In genomic region chr18:48935433-48935774, GRCh38 we compare ENCODE assay signal across 11 cellular contexts. TPM values are rescaled to one million over a fixed set of nuclear protein-coding genes. Genes with fewer than 3 reads are reported as not detected.
A peak's percentile ranks its signal among the peaks of the same experiment; 100 is the strongest.
DNase-seq lines count a peak whose midpoint lies in the region; ATAC-seq and TF ChIP-seq lines count a peak whose summit lies in the region.
"Had no signal": no experiment of that assay in that cellular context is flagged by ENCODE, and none has a peak within 500 bp of the region (broad histone marks: within the 10 kb centered on the region; RNA-seq: fewer than 3 reads in every experiment).

No MANE protein-coding gene starts in this region.

- peak overlapping the region; percentile 93 for H3K27ac Mint-ChIP-seq in activated T-cell treated with anti-CD3 and anti-CD28 coated beads, Interleukin-2, amount 50 U/mL, for 24 hours
- H3K27ac Mint-ChIP-seq in activated naive CD8-positive, alpha-beta T cell treated with anti-CD3 and anti-CD28 coated beads, Interleukin-2, amount 50 U/mL, for 24 hours = peak overlapping the region; percentile 87
- H3K27ac Mint-ChIP-seq in memory B cell = peak overlapping the region; percentile 89
- H3K27ac Mint-ChIP-seq: neural progenitor cell had no signal

- no peaks in the 10 kb centered on the region for H3K9me3 Mint-ChIP-seq in activated T-cell treated with anti-CD3 and anti-CD28 coated beads, Interleukin-2, amount 50 U/mL, for 24 hours
- H3K9me3 Mint-ChIP-seq in activated naive CD8-positive, alpha-beta T cell treated with anti-CD3 and anti-CD28 coated beads, Interleukin-2, amount 50 U/mL, for 24 hours = no peaks in the 10 kb centered on the region
- H3K9me3 Mint-ChIP-seq in memory B cell = no peaks in the 10 kb centered on the region
- H3K9me3 Mint-ChIP-seq: neural progenitor cell had no signal

- 81 to 91% methylated on average over 5 to 9 of the region's 9 CpGs for WGBS in thyroid gland, 2 donors

- no peak for TF ChIP-seq POLR2A in thyroid gland (IDR thresholded peaks at IDR 0.05)

- H3K4me3 Mint-ChIP-seq in activated T-cell treated with anti-CD3 and anti-CD28 coated beads, Interleukin-2, amount 50 U/mL, for 24 hours = no peak overlapping the region
- H3K4me3 Mint-ChIP-seq in activated naive CD8-positive, alpha-beta T cell treated with anti-CD3 and anti-CD28 coated beads, Interleukin-2, amount 50 U/mL, for 24 hours = peak overlapping the region; percentile 43
- peak overlapping the region; percentile 72 for H3K4me3 Mint-ChIP-seq in memory B cell
- H3K4me3 Mint-ChIP-seq: neural progenitor cell had no signal

- H3K4me3 ChIP-seq in thyroid gland (replicated peaks in 1 of 3) (no peak overlapping the region), SJCRH30 (no peak overlapping the region)
- H3K4me3 ChIP-seq: neural progenitor cell had no signal

- H3K4me1 Mint-ChIP-seq in activated T-cell treated with anti-CD3 and anti-CD28 coated beads, Interleukin-2, amount 50 U/mL, for 24 hours (ENCODE audit: low read depth) = peaks cover 90% of the 10 kb centered on the region
- peaks cover 94% of the 10 kb centered on the region for H3K4me1 Mint-ChIP-seq in activated naive CD8-positive, alpha-beta T cell treated with anti-CD3 and anti-CD28 coated beads, Interleukin-2, amount 50 U/mL, for 24 hours
- peaks cover 55% of the 10 kb centered on the region for H3K4me1 Mint-ChIP-seq in memory B cell

- H3K36me3 Mint-ChIP-seq in activated T-cell treated with anti-CD3 and anti-CD28 coated beads, Interleukin-2, amount 50 U/mL, for 24 hours (ENCODE audit: low read depth) = peaks cover 14% of the 10 kb centered on the region
- peaks cover 20% of the 10 kb centered on the region for H3K36me3 Mint-ChIP-seq in activated naive CD8-positive, alpha-beta T cell treated with anti-CD3 and anti-CD28 coated beads, Interleukin-2, amount 50 U/mL, for 24 hours (ENCODE audit: low read depth)
- no peaks in the 10 kb centered on the region for H3K36me3 Mint-ChIP-seq in memory B cell

- H3K4me1 ChIP-seq in thyroid gland = peaks cover 88 to 100% of the 10 kb centered on the region in 2 donors
- peaks cover 3% of the 10 kb centered on the region; the same call in 1 of the 2 replicates for H3K4me1 ChIP-seq in SJCRH30

- no peaks in the 10 kb centered on the region for H3K27me3 ChIP-seq in thyroid gland
- H3K27me3 ChIP-seq in SJCRH30 = no peaks in the 10 kb centered on the region
- H3K27me3 ChIP-seq: neural progenitor cell had no signal

- no peaks in the 10 kb centered on the region for H3K9me3 ChIP-seq in thyroid gland
- no peaks in the 10 kb centered on the region for H3K9me3 ChIP-seq in SJCRH30 (replicated peaks)

- no peak for ATAC-seq in activated naive CD8-positive, alpha-beta T cell treated with anti-CD3 and anti-CD28 coated beads, Interleukin-2, amount 50 U/mL, for 24 hours
- ATAC-seq in memory B cell (ENCODE audit: low read depth) (no peak), GM18861 (IDR thresholded peaks at IDR 0.05; ENCODE audit: unreplicated experiment) (no peak)

- no peaks in the 10 kb centered on the region for H3K27me3 Mint-ChIP-seq in activated T-cell treated with anti-CD3 and anti-CD28 coated beads, Interleukin-2, amount 50 U/mL, for 24 hours
- no peaks in the 10 kb centered on the region for H3K27me3 Mint-ChIP-seq in activated naive CD8-positive, alpha-beta T cell treated with anti-CD3 and anti-CD28 coated beads, Interleukin-2, amount 50 U/mL, for 24 hours
- H3K27me3 Mint-ChIP-seq in memory B cell = no peaks in the 10 kb centered on the region

- no peak for DNase-seq in activated T-cell treated with anti-CD3 and anti-CD28 coated beads, Interleukin-2, amount 50 U/mL, for 24 hours
- no peak for DNase-seq in activated T-cell treated with anti-CD3 and anti-CD28 coated beads, Interleukin-2, amount 50 U/mL, for 48 hours
- DNase-seq in activated naive CD8-positive, alpha-beta T cell treated with anti-CD3 and anti-CD28 coated beads, Interleukin-2, amount 50 U/mL, for 24 hours = no peak
- DNase-seq in memory B cell (ENCODE audit: low spot score in 2 of 2) = no peak
- DNase-seq in thyroid gland = no peak
- no peak for DNase-seq in SJCRH30
- DNase-seq in dedifferentiated amniotic fluid mesenchymal stem cell (ENCODE audit: extremely low spot score) = no peak
- DNase-seq: activated CD4-positive, alpha-beta T cell treated with anti-CD3 and anti-CD28 coated beads for 1 hour; NCI-H1694 had no signal

- H3K36me3 ChIP-seq in thyroid gland (no peaks in the 10 kb centered on the region), SJCRH30 (no peaks in the 10 kb centered on the region)
- H3K36me3 ChIP-seq: neural progenitor cell had no signal

- no peak for TF ChIP-seq CTCF in thyroid gland (IDR thresholded peaks at IDR 0.05)

- intact Hi-C loops in thyroid gland (cut with DNase I) = no loop called here

- peak overlapping the region; percentile 0 to 69 (median 65) for H3K27ac ChIP-seq in thyroid gland
- H3K27ac ChIP-seq in SJCRH30 = no peak overlapping the region
- H3K27ac ChIP-seq: neural progenitor cell had no signal

RNA-seq across cellular contexts. Expression of gene SMAD7, which starts 15.4 kb away (rescaled TPM):
- total RNA-seq in thyroid gland = 10 to 100 TPM; 40.1 to 69.3 (median 59.2) TPM
- total RNA-seq in SJCRH30 (2014; rRNA removed; shearing (Covaris generic)) = 3.0 and 3.2 TPM in 2 replicates
